Comparison of ENCODE assay signal across 35 cellular contexts in genomic region chr7:12939694-12940093, GRCh38.
"Had no signal": no experiment of that assay in that cellular context is flagged by ENCODE, and none has a peak within 500 bp of the region (broad histone marks: within the 10 kb centered on the region; RNA-seq: fewer than 3 reads in every experiment).

No MANE protein-coding gene starts in this region.

- DNase-seq: Karpas-422, Kasumi-1, MG63, MM.1S, MV-4-11, NCI-H1048, NCI-H1092, NCI-H1092 treated with DMSO at 0.1 percent for 48 hours, NCI-H1105, NCI-H1105 treated with DMSO at 0.1 percent for 48 hours, NCI-H1417, NCI-H1417 treated with DMSO at 0.1 percent for 48 hours, NCI-H1436, NCI-H1436 treated with DMSO at 0.1 percent for 48 hours, NCI-H146, NCI-H1694, NCI-H1694 treated with DMSO at 0.1 percent for 48 hours, NCI-H187, NCI-H187 treated with DMSO at 0.1 percent for 48 hours, NCI-H1930, NCI-H2029, NCI-H2029 treated with DMSO at 0.1 percent for 48 hours, NCI-H2081, NCI-H2081 treated with DMSO at 0.1 percent for 48 hours, NCI-H2107, NCI-H2171, NCI-H2171 treated with DMSO at 0.1 percent for 48 hours, NCI-H2227 treated with DMSO at 0.1 percent for 48 hours, NCI-H226, NCI-H345, NCI-H446, NCI-H446 treated with DMSO at 0.1 percent for 48 hours, NCI-H510A, NCI-H510A treated with DMSO at 0.1 percent for 48 hours, NCI-H524 had no signal

- H3K4me3 ChIP-seq: MG63 had no signal

- H3K27me3 ChIP-seq: MG63 had no signal

- H3K36me3 ChIP-seq: MG63 had no signal
